ENCODE assay signal across 10 cellular contexts in the genomic region with DNA sequence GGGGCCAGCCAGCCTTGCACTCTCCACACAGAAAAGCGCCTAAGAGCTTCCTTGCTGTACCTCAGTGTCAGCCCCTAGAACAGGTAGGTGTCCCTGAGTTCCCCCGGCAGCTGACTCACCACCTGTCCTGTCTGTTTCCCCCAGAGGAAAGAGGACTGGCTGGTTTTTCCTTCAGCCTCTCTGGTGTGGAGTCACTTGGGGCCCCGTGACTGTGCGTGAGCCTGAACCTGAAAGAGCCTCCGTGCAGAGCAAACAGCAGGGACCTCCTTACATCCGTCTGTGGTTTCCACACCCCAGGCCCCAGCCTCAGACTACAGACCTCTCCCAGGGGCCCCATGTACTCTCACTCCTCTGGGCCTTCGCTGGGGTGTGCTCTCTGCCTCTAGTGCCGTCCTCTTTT.
DNase-seq lines count a peak whose midpoint lies in the region; ATAC-seq and TF ChIP-seq lines count a peak whose summit lies in the region.
"Had no signal": no experiment of that assay in that cellular context is flagged by ENCODE, and none has a peak within 500 bp of the region (broad histone marks: within the 10 kb centered on the region; RNA-seq: fewer than 3 reads in every experiment).

No MANE protein-coding gene starts in this region.

- peak; percentile 80 for DNase-seq in activated CD8-positive, alpha-beta T cell treated with anti-CD3 and anti-CD28 coated beads, Interleukin-2, amount 10 ng/mL, durations not matched to agents 7 days and 5 days
- peak; percentile 55 to 71 (median 61) for DNase-seq in immature natural killer cell
- DNase-seq in stimulated activated naive CD8-positive, alpha-beta T cell treated with anti-CD3 and anti-CD28 coated beads, Interleukin-15, amount 100 ng/mL, for 72 hours = peak; percentile 67 to 75
- DNase-seq in NCI-H524 treated with DMSO at 0.1 percent for 48 hours (lab: John Stamatoyannopoulos, UW) = no peak
- no peak for DNase-seq in HT-29 (ENCODE audit: low spot score)
- no peak for DNase-seq in body of pancreas
- no peak for DNase-seq in hippocampal formation (lab: John Stamatoyannopoulos, UW)
- DNase-seq: NCI-H2029 had no signal

- no peak for TF ChIP-seq CTCF in body of pancreas (IDR thresholded peaks at IDR 0.05)

- TF ChIP-seq POLR2A in body of pancreas (IDR thresholded peaks at IDR 0.05) = no peak

- peaks cover 11% of the 10 kb centered on the region for H3K27me3 Mint-ChIP-seq in activated CD8-positive, alpha-beta T cell treated with anti-CD3 and anti-CD28 coated beads, Interleukin-2, amount 10 ng/mL, durations not matched to agents 7 days and 5 days (ENCODE audit: low read depth)
- peaks cover 3 to 7% (median 5%) of the 10 kb centered on the region in 3 donors for H3K27me3 Mint-ChIP-seq in immature natural killer cell (ENCODE audit: low read depth in 3 of 3)
- H3K27me3 Mint-ChIP-seq in stimulated activated naive CD8-positive, alpha-beta T cell treated with anti-CD3 and anti-CD28 coated beads, Interleukin-15, amount 100 ng/mL, for 72 hours = peaks cover 13% of the 10 kb centered on the region

- POLR2A ChIA-PET in activated CD8-positive, alpha-beta T cell treated with anti-CD3 and anti-CD28 coated beads, Interleukin-2, amount 10 ng/mL, durations not matched to agents 7 days and 5 days (lab: Charles Lee) = no interaction called here

- H3K36me3 ChIP-seq in body of pancreas (replicated peaks in 1 of 2; ENCODE audit: insufficient read depth in 1 of 2, low read depth in 2 of 2) = no peaks in the 10 kb centered on the region

- ATAC-seq in HG03175 (IDR thresholded peaks at IDR 0.05; ENCODE audit: unreplicated experiment) (peak; percentile 89), body of pancreas (no peak)
- ATAC-seq in activated CD8-positive, alpha-beta T cell treated with anti-CD3 and anti-CD28 coated beads, Interleukin-2, amount 10 ng/mL, durations not matched to agents 7 days and 5 days = peak; percentile 97
- peak; percentile 99 for ATAC-seq in stimulated activated naive CD8-positive, alpha-beta T cell treated with anti-CD3 and anti-CD28 coated beads, Interleukin-15, amount 100 ng/mL, for 72 hours

- peak overlapping the region; percentile 30 for H3K4me3 Mint-ChIP-seq in activated CD8-positive, alpha-beta T cell treated with anti-CD3 and anti-CD28 coated beads, Interleukin-2, amount 10 ng/mL, durations not matched to agents 7 days and 5 days
- peak overlapping the region; percentile 67 to 87 (median 81) for H3K4me3 Mint-ChIP-seq in immature natural killer cell
- peak overlapping the region; percentile 26 to 56 for H3K4me3 Mint-ChIP-seq in stimulated activated naive CD8-positive, alpha-beta T cell treated with anti-CD3 and anti-CD28 coated beads, Interleukin-15, amount 100 ng/mL, for 72 hours

- no peaks in the 10 kb centered on the region for H3K9me3 Mint-ChIP-seq in activated CD8-positive, alpha-beta T cell treated with anti-CD3 and anti-CD28 coated beads, Interleukin-2, amount 10 ng/mL, durations not matched to agents 7 days and 5 days (ENCODE audit: insufficient read depth)
- no peaks in the 10 kb centered on the region for H3K9me3 Mint-ChIP-seq in immature natural killer cell
- peaks cover 0 to 5% of the 10 kb centered on the region in 2 donors for H3K9me3 Mint-ChIP-seq in stimulated activated naive CD8-positive, alpha-beta T cell treated with anti-CD3 and anti-CD28 coated beads, Interleukin-15, amount 100 ng/mL, for 72 hours

- no peak overlapping the region for H3K4me3 ChIP-seq in body of pancreas
- H3K4me3 ChIP-seq: coronary artery had no signal

- no peaks in the 10 kb centered on the region for H3K36me3 Mint-ChIP-seq in activated CD8-positive, alpha-beta T cell treated with anti-CD3 and anti-CD28 coated beads, Interleukin-2, amount 10 ng/mL, durations not matched to agents 7 days and 5 days (ENCODE audit: low read depth)
- peaks cover 0 to 2% (median 0%) of the 10 kb centered on the region in 3 donors for H3K36me3 Mint-ChIP-seq in immature natural killer cell

- no peaks in the 10 kb centered on the region for H3K4me1 ChIP-seq in body of pancreas

- no peaks in the 10 kb centered on the region for H3K9me3 ChIP-seq in body of pancreas

- WGBS in body of pancreas, 2 donors = 64% methylated on average over 8 of the region's 8 CpGs

- no peaks in the 10 kb centered on the region for H3K27me3 ChIP-seq in body of pancreas

- H3K27ac Mint-ChIP-seq in activated CD8-positive, alpha-beta T cell treated with anti-CD3 and anti-CD28 coated beads, Interleukin-2, amount 10 ng/mL, durations not matched to agents 7 days and 5 days = peak overlapping the region; percentile 90
- peak overlapping the region; percentile 4 to 88 (median 84) for H3K27ac Mint-ChIP-seq in immature natural killer cell
- peak overlapping the region in 1 of 2 donors; percentile 50 for H3K27ac Mint-ChIP-seq in stimulated activated naive CD8-positive, alpha-beta T cell treated with anti-CD3 and anti-CD28 coated beads, Interleukin-15, amount 100 ng/mL, for 72 hours

- intact Hi-C loops in body of pancreas (cut with DNase I) = no loop called here

- no peak overlapping the region for H3K27ac ChIP-seq in body of pancreas
- H3K27ac ChIP-seq: coronary artery had no signal

- CTCF ChIA-PET in activated CD8-positive, alpha-beta T cell treated with anti-CD3 and anti-CD28 coated beads, Interleukin-2, amount 10 ng/mL, durations not matched to agents 7 days and 5 days (lab: Charles Lee) = interaction anchor here (1.0 to 5.9 kb wide), 3 partner anchors 16 to 79 kb away, joined by 3 to 29 read pairs (median 15); no protein-coding TSS in a partner anchor

- peaks cover 24% of the 10 kb centered on the region for H3K4me1 Mint-ChIP-seq in activated CD8-positive, alpha-beta T cell treated with anti-CD3 and anti-CD28 coated beads, Interleukin-2, amount 10 ng/mL, durations not matched to agents 7 days and 5 days (ENCODE audit: low read depth)
- H3K4me1 Mint-ChIP-seq in immature natural killer cell = peaks cover 45 to 46% of the 10 kb centered on the region in 2 donors
- H3K4me1 Mint-ChIP-seq in stimulated activated naive CD8-positive, alpha-beta T cell treated with anti-CD3 and anti-CD28 coated beads, Interleukin-15, amount 100 ng/mL, for 72 hours = peaks cover 38% of the 10 kb centered on the region

Comparison
In these comparisons a context has a peak if more than half of its experiments do, and no peak if none do; other contexts are left out.
1. DNase-seq: peak in activated CD8-positive, alpha-beta T cell treated with anti-CD3 and anti-CD28 coated beads, Interleukin-2, amount 10 ng/mL, durations not matched to agents 7 days and 5 days (single experiment), immature natural killer cell (3 of 3) and stimulated activated naive CD8-positive, alpha-beta T cell treated with anti-CD3 and anti-CD28 coated beads, Interleukin-15, amount 100 ng/mL, for 72 hours (2 of 2); none in NCI-H524 treated with DMSO at 0.1 percent for 48 hours (single experiment), HT-29 (single experiment), body of pancreas (0 of 4) and hippocampal formation (0 of 2).
2. H3K4me3 Mint-ChIP-seq: peak in every context shown above with its lines; median percentile 81 in immature natural killer cell; 41 in stimulated activated naive CD8-positive, alpha-beta T cell treated with anti-CD3 and anti-CD28 coated beads, Interleukin-15, amount 100 ng/mL, for 72 hours; 30 in activated CD8-positive, alpha-beta T cell treated with anti-CD3 and anti-CD28 coated beads, Interleukin-2, amount 10 ng/mL, durations not matched to agents 7 days and 5 days.